Comparison of ENCODE assay signal across 19 cellular contexts in genomic region chr1:41478118-41478748, GRCh38. TPM values are rescaled to one million over a fixed set of nuclear protein-coding genes. Genes with fewer than 3 reads are reported as not detected.
"Had no signal": no experiment of that assay in that cellular context is flagged by ENCODE, and none has a peak within 500 bp of the region (broad histone marks: within the 10 kb centered on the region; RNA-seq: fewer than 3 reads in every experiment).

No MANE protein-coding gene starts in this region.

- FAIRE-seq: astrocyte had no signal

- H3K27ac ChIP-seq: colonic mucosa, hepatocyte, prostate gland, suprapubic skin, upper lobe of left lung, VCaP had no signal

- H2AFZ ChIP-seq: hepatocyte had no signal

- H3K27me3 ChIP-seq: colonic mucosa, hepatocyte, suprapubic skin, upper lobe of left lung had no signal

- H3K9me3 ChIP-seq: colonic mucosa, prostate gland, suprapubic skin, upper lobe of left lung had no signal

- H3K79me2 ChIP-seq: hepatocyte had no signal

- DNase-seq: activated CD4-positive, alpha-beta T cell treated with anti-CD3 and anti-CD28 coated beads for 1 hour; activated CD4-positive, alpha-beta T cell treated with anti-CD3 and anti-CD28 coated beads, Interleukin-2, amount 50 U/mL, for 4 hours; activated naive CD4-positive, alpha-beta T cell treated with anti-CD3 and anti-CD28 coated beads, Interleukin-2, amount 10 ng/mL, durations not matched to agents 7 days and 5 days; colonic mucosa; islet precursor cell; natural killer cell; T-helper 1 cell; T1000 had no signal

- ATAC-seq: activated T-helper 17 cell treated with anti-CD3 and anti-CD28 coated beads, Interleukin-2, amount 50 U/mL, for 72 hours; esophagus mucosa; natural killer cell had no signal

- H3K4me3 ChIP-seq: colonic mucosa, hepatocyte, prostate gland, smooth muscle cell, suprapubic skin, upper lobe of left lung had no signal

- H3K4me2 ChIP-seq: hepatocyte, smooth muscle cell had no signal

- H3K36me3 ChIP-seq: colonic mucosa, prostate gland, suprapubic skin, upper lobe of left lung had no signal

RNA-seq across cellular contexts. Expression of gene EDN2, which starts 6.2 kb away (rescaled TPM):
- total RNA-seq: activated T-helper 17 cell treated with anti-CD3 and anti-CD28 coated beads, Interleukin-2, amount 50 U/mL, for 72 hours; left lobe of liver; omental fat pad; smooth muscle cell had no signal
- polyA plus RNA-seq: smooth muscle cell had no signal
